ENCODE assay signal across 1 cellular context in genomic region chr18:57819119-57819518, GRCh38.
A peak's percentile ranks its signal among the peaks of the same experiment; 100 is the strongest.
TF ChIP-seq lines count a peak whose summit lies in the region.

No MANE protein-coding gene starts in this region.

TF ChIP-seq in K562, 482 proteins besides CTCF, POLR2A, EP300 and RAD21 (continued from another document):
- TF ChIP-seq, protein P1, sequence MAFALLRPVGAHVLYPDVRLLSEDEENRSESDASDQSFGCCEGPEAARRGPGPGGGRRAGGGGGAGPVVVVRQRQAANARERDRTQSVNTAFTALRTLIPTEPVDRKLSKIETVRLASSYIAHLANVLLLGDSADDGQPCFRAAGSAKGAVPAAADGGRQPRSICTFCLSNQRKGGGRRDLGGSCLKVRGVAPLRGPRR (CRISPR knock-in tag; IDR thresholded peaks at IDR 0.05), result no peak
- TF ChIP-seq KHSRP (IDR thresholded peaks at IDR 0.05), result no peak
- TF ChIP-seq KLF1 (tag; IDR thresholded peaks at IDR 0.05), result no peak
- no peak for TF ChIP-seq RCOR1 (IDR thresholded peaks at IDR 0.05; ENCODE audit: borderline replicate concordance in 1 of 2, low read depth in 2 of 2, low read length in 2 of 2)
- no peak for TF ChIP-seq ELF2 (CRISPR knock-in tag; IDR thresholded peaks at IDR 0.05)
- no peak for TF ChIP-seq SIN3A (IDR thresholded peaks at IDR 0.05; ENCODE audit: borderline replicate concordance in 2 of 2, control insufficient read depth in 1 of 2, low read depth in 2 of 2, low read length in 2 of 2)
- TF ChIP-seq ARID3A (IDR thresholded peaks at IDR 0.05; ENCODE audit: borderline replicate concordance, low read depth, low read length), result no peak
- no peak for TF ChIP-seq WHSC1 (IDR thresholded peaks at IDR 0.05; ENCODE audit: low read length)
- no peak for TF ChIP-seq ZNF79 (CRISPR knock-in tag; IDR thresholded peaks at IDR 0.05; ENCODE audit: low read depth)
- TF ChIP-seq RNF2 (IDR thresholded peaks at IDR 0.05), result no peak
- TF ChIP-seq MNT (conservative IDR thresholded peaks at IDR 0.05), result no peak
- no peak for TF ChIP-seq SP1 (CRISPR knock-in tag; IDR thresholded peaks at IDR 0.05)
- TF ChIP-seq, protein P2, sequence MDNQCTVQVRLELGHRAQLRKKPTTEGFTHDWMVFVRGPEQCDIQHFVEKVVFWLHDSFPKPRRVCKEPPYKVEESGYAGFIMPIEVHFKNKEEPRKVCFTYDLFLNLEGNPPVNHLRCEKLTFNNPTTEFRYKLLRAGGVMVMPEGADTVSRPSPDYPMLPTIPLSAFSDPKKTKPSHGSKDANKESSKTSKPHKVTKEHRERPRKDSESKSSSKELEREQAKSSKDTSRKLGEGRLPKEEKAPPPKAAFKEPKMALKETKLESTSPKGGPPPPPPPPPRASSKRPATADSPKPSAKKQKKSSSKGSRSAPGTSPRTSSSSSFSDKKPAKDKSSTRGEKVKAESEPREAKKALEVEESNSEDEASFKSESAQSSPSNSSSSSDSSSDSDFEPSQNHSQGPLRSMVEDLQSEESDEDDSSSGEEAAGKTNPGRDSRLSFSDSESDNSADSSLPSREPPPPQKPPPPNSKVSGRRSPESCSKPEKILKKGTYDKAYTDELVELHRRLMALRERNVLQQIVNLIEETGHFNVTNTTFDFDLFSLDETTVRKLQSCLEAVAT (IDR thresholded peaks at IDR 0.05), result peak in 1 of 2 experiments; percentile 47; a peak in 1 of 4 replicates
- no peak for TF ChIP-seq OTX1 (CRISPR knock-in tag; IDR thresholded peaks at IDR 0.05)
- TF ChIP-seq, protein P3, sequence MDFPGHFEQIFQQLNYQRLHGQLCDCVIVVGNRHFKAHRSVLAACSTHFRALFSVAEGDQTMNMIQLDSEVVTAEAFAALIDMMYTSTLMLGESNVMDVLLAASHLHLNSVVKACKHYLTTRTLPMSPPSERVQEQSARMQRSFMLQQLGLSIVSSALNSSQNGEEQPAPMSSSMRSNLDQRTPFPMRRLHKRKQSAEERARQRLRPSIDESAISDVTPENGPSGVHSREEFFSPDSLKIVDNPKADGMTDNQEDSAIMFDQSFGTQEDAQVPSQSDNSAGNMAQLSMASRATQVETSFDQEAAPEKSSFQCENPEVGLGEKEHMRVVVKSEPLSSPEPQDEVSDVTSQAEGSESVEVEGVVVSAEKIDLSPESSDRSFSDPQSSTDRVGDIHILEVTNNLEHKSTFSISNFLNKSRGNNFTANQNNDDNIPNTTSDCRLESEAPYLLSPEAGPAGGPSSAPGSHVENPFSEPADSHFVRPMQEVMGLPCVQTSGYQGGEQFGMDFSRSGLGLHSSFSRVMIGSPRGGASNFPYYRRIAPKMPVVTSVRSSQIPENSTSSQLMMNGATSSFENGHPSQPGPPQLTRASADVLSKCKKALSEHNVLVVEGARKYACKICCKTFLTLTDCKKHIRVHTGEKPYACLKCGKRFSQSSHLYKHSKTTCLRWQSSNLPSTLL (IDR thresholded peaks at IDR 0.05), result no peak
- no peak for TF ChIP-seq TAF15 (IDR thresholded peaks at IDR 0.05; ENCODE audit: low read depth, low read length)
- peak; percentile 30; the same call in 1 of the 2 replicates for TF ChIP-seq MTA1 (IDR thresholded peaks at IDR 0.05; ENCODE audit: borderline replicate concordance)
- TF ChIP-seq TSC22D4 (tag; IDR thresholded peaks at IDR 0.05), result no peak
- TF ChIP-seq CBFA2T3 (IDR thresholded peaks at IDR 0.05), result peak; percentile 72
- TF ChIP-seq, protein P4, sequence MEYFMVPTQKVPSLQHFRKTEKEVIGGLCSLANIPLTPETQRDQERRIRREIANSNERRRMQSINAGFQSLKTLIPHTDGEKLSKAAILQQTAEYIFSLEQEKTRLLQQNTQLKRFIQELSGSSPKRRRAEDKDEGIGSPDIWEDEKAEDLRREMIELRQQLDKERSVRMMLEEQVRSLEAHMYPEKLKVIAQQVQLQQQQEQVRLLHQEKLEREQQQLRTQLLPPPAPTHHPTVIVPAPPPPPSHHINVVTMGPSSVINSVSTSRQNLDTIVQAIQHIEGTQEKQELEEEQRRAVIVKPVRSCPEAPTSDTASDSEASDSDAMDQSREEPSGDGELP (CRISPR knock-in tag; IDR thresholded peaks at IDR 0.05; ENCODE audit: borderline replicate concordance), result no peak
- no peak for TF ChIP-seq ZBTB49 (CRISPR knock-in tag; IDR thresholded peaks at IDR 0.05; ENCODE audit: borderline replicate concordance)
- no peak for TF ChIP-seq NCOA2 (IDR thresholded peaks at IDR 0.05; ENCODE audit: partially characterized antibody in 2 of 2)
- no peak for TF ChIP-seq STAT5B (CRISPR knock-in tag; IDR thresholded peaks at IDR 0.05)
- no peak for TF ChIP-seq RBM34 (IDR thresholded peaks at IDR 0.05; ENCODE audit: borderline replicate concordance, insufficient read depth, low read length)
- no peak for TF ChIP-seq SRF (CRISPR knock-in tag; IDR thresholded peaks at IDR 0.05)
- no peak for TF ChIP-seq ZNF133 (CRISPR knock-in tag; IDR thresholded peaks at IDR 0.05)
- no peak for TF ChIP-seq ARID4B (CRISPR knock-in tag; IDR thresholded peaks at IDR 0.05)
- 0 out of 2 replicates have a peak, but pooled peaks have one; percentile 36 for TF ChIP-seq GATA2 (CRISPR knock-in tag; IDR thresholded peaks at IDR 0.05)
